ENCODE assay signal across 24 cellular contexts in the genomic region with DNA sequence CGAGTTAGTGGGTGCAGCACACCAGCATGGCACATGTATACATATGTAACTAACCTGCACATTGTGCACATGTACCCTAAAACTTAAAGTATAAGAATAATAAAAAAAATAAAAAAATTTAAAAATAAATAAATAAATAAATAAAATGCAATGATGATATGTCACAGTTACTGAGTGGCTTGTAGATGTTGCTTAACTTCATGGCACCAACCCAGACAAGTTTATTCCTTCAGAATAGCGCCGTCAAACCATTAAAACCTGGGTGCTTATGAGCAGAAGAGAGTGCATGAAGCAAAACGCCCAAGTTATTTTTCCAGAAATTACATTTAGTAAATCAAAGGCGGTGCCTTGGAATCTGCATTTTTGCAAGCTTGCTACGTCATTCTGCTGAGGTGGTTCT.
"Had no signal": no experiment of that assay in that cellular context is flagged by ENCODE, and none has a peak within 500 bp of the region (broad histone marks: within the 10 kb centered on the region; RNA-seq: fewer than 3 reads in every experiment).

No MANE protein-coding gene starts in this region.

- H3K36me3 ChIP-seq: WERI-Rb-1 had no signal

- H3K27ac ChIP-seq: foreskin keratinocyte, WERI-Rb-1 had no signal

- H3K4me3 Mint-ChIP-seq: activated CD4-positive, alpha-beta T cell treated with anti-CD3 and anti-CD28 coated beads, Interleukin-2, amount 10 ng/mL, durations not matched to agents 7 days and 5 days; activated CD8-positive, alpha-beta memory T cell treated with anti-CD3 and anti-CD28 coated beads, Interleukin-2, amount 10 ng/mL, durations not matched to agents 7 days and 5 days; activated CD8-positive, alpha-beta T cell treated with anti-CD3 and anti-CD28 coated beads for 36 hours; activated naive CD8-positive, alpha-beta T cell treated with anti-CD3 and anti-CD28 coated beads, Interleukin-2, amount 50 U/mL, for 24 hours; activated T-helper 1 cell treated with anti-CD3 and anti-CD28 coated beads, Interleukin-12 subunit alpha, Interleukin-12 subunit beta, Interleukin-2, Interleukin-4 antibody, amounts not matched to agents 30 ng/mL and 10 ng/mL and 1 ng/mL, durations not matched to agents 14 hours and 24 hours and 36 hours; natural killer cell treated with Interleukin-12 subunit alpha and Interleukin-12 subunit beta and Interleukin-15 and Interleukin-18, amount 100 ng/mL, for 72 hours; stimulated activated effector memory CD8-positive, alpha-beta T cell treated with anti-CD3 and anti-CD28 coated beads, Interleukin-12 subunit alpha, Interleukin-12 subunit beta, amount 100 ng/mL, for 72 hours had no signal

- H3K36me3 Mint-ChIP-seq: activated CD8-positive, alpha-beta memory T cell treated with anti-CD3 and anti-CD28 coated beads, Interleukin-2, amount 10 ng/mL, durations not matched to agents 7 days and 5 days; natural killer cell treated with Interleukin-12 subunit alpha and Interleukin-12 subunit beta and Interleukin-15 and Interleukin-18, amount 100 ng/mL, for 72 hours; stimulated activated effector memory CD8-positive, alpha-beta T cell treated with anti-CD3 and anti-CD28 coated beads, Interleukin-12 subunit alpha, Interleukin-12 subunit beta, amount 100 ng/mL, for 72 hours had no signal

- H3K4me3 ChIP-seq: testis had no signal

- ATAC-seq: activated CD8-positive, alpha-beta memory T cell treated with anti-CD3 and anti-CD28 coated beads, Interleukin-2, amount 10 ng/mL, durations not matched to agents 7 days and 5 days; activated CD8-positive, alpha-beta T cell treated with anti-CD3 and anti-CD28 coated beads for 36 hours; activated naive CD8-positive, alpha-beta T cell treated with anti-CD3 and anti-CD28 coated beads, Interleukin-2, amount 50 U/mL, for 24 hours; foreskin keratinocyte; left colon; natural killer cell treated with Interleukin-12 subunit alpha and Interleukin-12 subunit beta and Interleukin-15 and Interleukin-18, amount 100 ng/mL, for 72 hours; stimulated activated effector memory CD8-positive, alpha-beta T cell treated with anti-CD3 and anti-CD28 coated beads, Interleukin-12 subunit alpha, Interleukin-12 subunit beta, amount 100 ng/mL, for 72 hours had no signal

- H3K9me3 Mint-ChIP-seq: natural killer cell treated with Interleukin-12 subunit alpha and Interleukin-12 subunit beta and Interleukin-15 and Interleukin-18, amount 100 ng/mL, for 72 hours had no signal

- H3K4me1 Mint-ChIP-seq: activated CD4-positive, alpha-beta T cell treated with anti-CD3 and anti-CD28 coated beads, Interleukin-2, amount 10 ng/mL, durations not matched to agents 7 days and 5 days; activated CD8-positive, alpha-beta memory T cell treated with anti-CD3 and anti-CD28 coated beads, Interleukin-2, amount 10 ng/mL, durations not matched to agents 7 days and 5 days; stimulated activated effector memory CD8-positive, alpha-beta T cell treated with anti-CD3 and anti-CD28 coated beads, Interleukin-12 subunit alpha, Interleukin-12 subunit beta, amount 100 ng/mL, for 72 hours had no signal

- H3K4me1 ChIP-seq: foreskin keratinocyte had no signal

- H3K27me3 Mint-ChIP-seq: activated CD4-positive, alpha-beta T cell treated with anti-CD3 and anti-CD28 coated beads, Interleukin-2, amount 10 ng/mL, durations not matched to agents 7 days and 5 days; progenitor cell of endocrine pancreas had no signal

- H3K27me3 ChIP-seq: foreskin keratinocyte, testis had no signal

- H3K27ac Mint-ChIP-seq: activated CD4-positive, alpha-beta T cell treated with anti-CD3 and anti-CD28 coated beads, Interleukin-2, amount 10 ng/mL, durations not matched to agents 7 days and 5 days; activated CD8-positive, alpha-beta memory T cell treated with anti-CD3 and anti-CD28 coated beads, Interleukin-2, amount 10 ng/mL, durations not matched to agents 7 days and 5 days; activated CD8-positive, alpha-beta T cell treated with anti-CD3 and anti-CD28 coated beads for 36 hours; activated naive CD8-positive, alpha-beta T cell treated with anti-CD3 and anti-CD28 coated beads, Interleukin-2, amount 50 U/mL, for 24 hours; activated T-helper 1 cell treated with anti-CD3 and anti-CD28 coated beads, Interleukin-12 subunit alpha, Interleukin-12 subunit beta, Interleukin-2, Interleukin-4 antibody, amounts not matched to agents 30 ng/mL and 10 ng/mL and 1 ng/mL, durations not matched to agents 14 hours and 24 hours and 36 hours; natural killer cell treated with Interleukin-12 subunit alpha and Interleukin-12 subunit beta and Interleukin-15 and Interleukin-18, amount 100 ng/mL, for 72 hours; progenitor cell of endocrine pancreas; stimulated activated effector memory CD8-positive, alpha-beta T cell treated with anti-CD3 and anti-CD28 coated beads, Interleukin-12 subunit alpha, Interleukin-12 subunit beta, amount 100 ng/mL, for 72 hours had no signal

- DNase-seq: activated CD4-positive, alpha-beta T cell treated with anti-CD3 and anti-CD28 coated beads, Interleukin-2, amount 10 ng/mL, durations not matched to agents 7 days and 5 days; activated CD4-positive, CD25-positive, alpha-beta regulatory T cell treated with anti-CD3 and anti-CD28 coated beads, Interleukin-2, amount 50 U/mL, for 72 hours; activated CD8-positive, alpha-beta memory T cell treated with anti-CD3 and anti-CD28 coated beads, Interleukin-2, amount 10 ng/mL, durations not matched to agents 7 days and 5 days; activated CD8-positive, alpha-beta T cell treated with anti-CD3 and anti-CD28 coated beads for 36 hours; activated gamma-delta T cell; activated naive CD4-positive, alpha-beta T cell treated with anti-CD3 and anti-CD28 coated beads, Interleukin-2, amount 50 U/mL, for 16 hours; activated naive CD8-positive, alpha-beta T cell treated with anti-CD3 and anti-CD28 coated beads, Interleukin-2, amount 50 U/mL, for 24 hours; activated T-cell treated with anti-CD3 and anti-CD28 coated beads for 4 hours; caudate nucleus; dermis blood vessel endothelial cell; effector CD8-positive, alpha-beta T cell; erythroblast; foreskin keratinocyte; hypothalamus; left colon; retina; stimulated activated CD4-positive, alpha-beta T cell treated with anti-CD3 and anti-CD28 coated beads, Interleukin-2, amount 100 ng/mL, for 24 hours; T-helper 1 cell; testis; WERI-Rb-1 had no signal

- H3K9me3 ChIP-seq: testis had no signal
